Comparison of ENCODE assay signal across 28 cellular contexts in genomic region chr2:197996583-197996982, GRCh38.
"Had no signal": no experiment of that assay in that cellular context is flagged by ENCODE, and none has a peak within 500 bp of the region (broad histone marks: within the 10 kb centered on the region; RNA-seq: fewer than 3 reads in every experiment).

No MANE protein-coding gene starts in this region.

- H3K4me3 Mint-ChIP-seq: activated CD4-positive, alpha-beta T cell treated with anti-CD3 and anti-CD28 coated beads, Interleukin-2, amount 10 ng/mL, durations not matched to agents 7 days and 5 days; activated CD8-positive, alpha-beta memory T cell treated with anti-CD3 and anti-CD28 coated beads, Interleukin-2, amount 10 ng/mL, durations not matched to agents 7 days and 5 days; activated CD8-positive, alpha-beta T cell treated with anti-CD3 and anti-CD28 coated beads for 36 hours; activated T-helper 1 cell treated with anti-CD3 and anti-CD28 coated beads, Interleukin-12 subunit alpha, Interleukin-12 subunit beta, Interleukin-2, Interleukin-4 antibody, amounts not matched to agents 30 ng/mL and 10 ng/mL and 1 ng/mL, durations not matched to agents 14 hours and 24 hours and 36 hours; brain; dendritic cell treated with granulocyte-macrophage colony-stimulating factor and Interleukin-4, amounts not matched to agents 40 ng/mL and 50 ng/mL, for 4 days; naive B cell; neural progenitor cell; stimulated activated memory B cell treated with anti-CD40 and anti-IgM and Interleukin-4, amounts not matched to agents 10 μg/mL and 1 μg/mL and 100 μg/mL, for 72 hours; T-helper 1 cell treated with Interleukin-12 subunit alpha and Interleukin-12 subunit beta and Interleukin-4 antibody, amounts not matched to agents 30 μg/mL and 1 μg/mL, for 36 hours had no signal

- H3K4me3 ChIP-seq: lower lobe of right lung, neural progenitor cell, sigmoid colon, smooth muscle cell, stomach, suprapubic skin, tibial nerve, uterus had no signal

- DNase-seq: activated CD4-positive, alpha-beta T cell treated with anti-CD3 and anti-CD28 coated beads, Interleukin-2, amount 10 ng/mL, durations not matched to agents 7 days and 5 days; activated CD4-positive, CD25-positive, alpha-beta regulatory T cell treated with anti-CD3 and anti-CD28 coated beads, Interleukin-2, amount 50 U/mL, for 72 hours; activated CD8-positive, alpha-beta memory T cell treated with anti-CD3 and anti-CD28 coated beads, Interleukin-2, amount 10 ng/mL, durations not matched to agents 7 days and 5 days; activated CD8-positive, alpha-beta T cell treated with anti-CD3 and anti-CD28 coated beads for 36 hours; activated gamma-delta T cell; activated T-cell treated with anti-CD3 and anti-CD28 coated beads for 4 hours; aorta; caudate nucleus; effector CD4-positive, alpha-beta T cell; hippocampal formation; lower lobe of right lung; naive B cell; sigmoid colon; stimulated activated CD4-positive, alpha-beta T cell treated with anti-CD3 and anti-CD28 coated beads, Interleukin-15, amount 100 ng/mL, for 24 hours; stomach; uterus; WERI-Rb-1 had no signal

- H3K27me3 ChIP-seq: neural progenitor cell, sigmoid colon, stomach, suprapubic skin, tibial nerve, uterus had no signal

- H3K9me3 Mint-ChIP-seq: activated CD8-positive, alpha-beta T cell treated with anti-CD3 and anti-CD28 coated beads for 36 hours; activated T-helper 1 cell treated with anti-CD3 and anti-CD28 coated beads, Interleukin-12 subunit alpha, Interleukin-12 subunit beta, Interleukin-2, Interleukin-4 antibody, amounts not matched to agents 30 ng/mL and 10 ng/mL and 1 ng/mL, durations not matched to agents 14 hours and 24 hours and 36 hours; brain; dendritic cell treated with granulocyte-macrophage colony-stimulating factor and Interleukin-4, amounts not matched to agents 40 ng/mL and 50 ng/mL, for 4 days; neural progenitor cell; T-helper 1 cell treated with Interleukin-12 subunit alpha and Interleukin-12 subunit beta and Interleukin-4 antibody, amounts not matched to agents 30 μg/mL and 1 μg/mL, for 36 hours had no signal

- H3K4me1 ChIP-seq: lower lobe of right lung, neural progenitor cell, sigmoid colon, stomach, suprapubic skin, tibial nerve, uterus had no signal

- H3K27ac ChIP-seq: lower lobe of right lung, neural progenitor cell, sigmoid colon, stomach, suprapubic skin, tibial nerve, uterus, WERI-Rb-1 had no signal

- H3K4me1 Mint-ChIP-seq: activated CD8-positive, alpha-beta memory T cell treated with anti-CD3 and anti-CD28 coated beads, Interleukin-2, amount 10 ng/mL, durations not matched to agents 7 days and 5 days; naive B cell; neural progenitor cell; stimulated activated memory B cell treated with anti-CD40 and anti-IgM and Interleukin-4, amounts not matched to agents 10 μg/mL and 1 μg/mL and 100 μg/mL, for 72 hours had no signal

- H3K9me3 ChIP-seq: lower lobe of right lung, sigmoid colon, stomach, suprapubic skin, tibial nerve, uterus had no signal

- H3K36me3 Mint-ChIP-seq: activated CD8-positive, alpha-beta memory T cell treated with anti-CD3 and anti-CD28 coated beads, Interleukin-2, amount 10 ng/mL, durations not matched to agents 7 days and 5 days; brain; naive B cell; neural progenitor cell; stimulated activated memory B cell treated with anti-CD40 and anti-IgM and Interleukin-4, amounts not matched to agents 10 μg/mL and 1 μg/mL and 100 μg/mL, for 72 hours had no signal

- H3K27ac Mint-ChIP-seq: activated CD4-positive, alpha-beta T cell treated with anti-CD3 and anti-CD28 coated beads, Interleukin-2, amount 10 ng/mL, durations not matched to agents 7 days and 5 days; activated CD8-positive, alpha-beta memory T cell treated with anti-CD3 and anti-CD28 coated beads, Interleukin-2, amount 10 ng/mL, durations not matched to agents 7 days and 5 days; activated CD8-positive, alpha-beta T cell treated with anti-CD3 and anti-CD28 coated beads for 36 hours; activated naive CD4-positive, alpha-beta T cell treated with anti-CD3 and anti-CD28 coated beads, Interleukin-2, amount 50 U/mL, for 72 hours; activated T-helper 1 cell treated with anti-CD3 and anti-CD28 coated beads, Interleukin-12 subunit alpha, Interleukin-12 subunit beta, Interleukin-2, Interleukin-4 antibody, amounts not matched to agents 30 ng/mL and 10 ng/mL and 1 ng/mL, durations not matched to agents 14 hours and 24 hours and 36 hours; brain; dendritic cell treated with granulocyte-macrophage colony-stimulating factor and Interleukin-4, amounts not matched to agents 40 ng/mL and 50 ng/mL, for 4 days; naive B cell; neural progenitor cell; stimulated activated memory B cell treated with anti-CD40 and anti-IgM and Interleukin-4, amounts not matched to agents 10 μg/mL and 1 μg/mL and 100 μg/mL, for 72 hours; T-helper 1 cell treated with Interleukin-12 subunit alpha and Interleukin-12 subunit beta and Interleukin-4 antibody, amounts not matched to agents 30 μg/mL and 1 μg/mL, for 36 hours had no signal

- H3K36me3 ChIP-seq: lower lobe of right lung, neural progenitor cell, sigmoid colon, stomach, suprapubic skin, tibial nerve, uterus, WERI-Rb-1 had no signal

- ATAC-seq: activated CD8-positive, alpha-beta memory T cell treated with anti-CD3 and anti-CD28 coated beads, Interleukin-2, amount 10 ng/mL, durations not matched to agents 7 days and 5 days; activated CD8-positive, alpha-beta T cell treated with anti-CD3 and anti-CD28 coated beads for 36 hours; activated naive CD4-positive, alpha-beta T cell treated with anti-CD3 and anti-CD28 coated beads, Interleukin-2, amount 50 U/mL, for 72 hours; esophagus mucosa; stimulated activated memory B cell treated with anti-CD40 and anti-IgM and Interleukin-4, amounts not matched to agents 10 μg/mL and 1 μg/mL and 100 μg/mL, for 72 hours had no signal

- H3K27me3 Mint-ChIP-seq: activated CD4-positive, alpha-beta T cell treated with anti-CD3 and anti-CD28 coated beads, Interleukin-2, amount 10 ng/mL, durations not matched to agents 7 days and 5 days; activated CD8-positive, alpha-beta memory T cell treated with anti-CD3 and anti-CD28 coated beads, Interleukin-2, amount 10 ng/mL, durations not matched to agents 7 days and 5 days; activated CD8-positive, alpha-beta T cell treated with anti-CD3 and anti-CD28 coated beads for 36 hours; dendritic cell treated with granulocyte-macrophage colony-stimulating factor and Interleukin-4, amounts not matched to agents 40 ng/mL and 50 ng/mL, for 4 days had no signal
